ENCODE assay signal across 1 cellular context in the genomic region with DNA sequence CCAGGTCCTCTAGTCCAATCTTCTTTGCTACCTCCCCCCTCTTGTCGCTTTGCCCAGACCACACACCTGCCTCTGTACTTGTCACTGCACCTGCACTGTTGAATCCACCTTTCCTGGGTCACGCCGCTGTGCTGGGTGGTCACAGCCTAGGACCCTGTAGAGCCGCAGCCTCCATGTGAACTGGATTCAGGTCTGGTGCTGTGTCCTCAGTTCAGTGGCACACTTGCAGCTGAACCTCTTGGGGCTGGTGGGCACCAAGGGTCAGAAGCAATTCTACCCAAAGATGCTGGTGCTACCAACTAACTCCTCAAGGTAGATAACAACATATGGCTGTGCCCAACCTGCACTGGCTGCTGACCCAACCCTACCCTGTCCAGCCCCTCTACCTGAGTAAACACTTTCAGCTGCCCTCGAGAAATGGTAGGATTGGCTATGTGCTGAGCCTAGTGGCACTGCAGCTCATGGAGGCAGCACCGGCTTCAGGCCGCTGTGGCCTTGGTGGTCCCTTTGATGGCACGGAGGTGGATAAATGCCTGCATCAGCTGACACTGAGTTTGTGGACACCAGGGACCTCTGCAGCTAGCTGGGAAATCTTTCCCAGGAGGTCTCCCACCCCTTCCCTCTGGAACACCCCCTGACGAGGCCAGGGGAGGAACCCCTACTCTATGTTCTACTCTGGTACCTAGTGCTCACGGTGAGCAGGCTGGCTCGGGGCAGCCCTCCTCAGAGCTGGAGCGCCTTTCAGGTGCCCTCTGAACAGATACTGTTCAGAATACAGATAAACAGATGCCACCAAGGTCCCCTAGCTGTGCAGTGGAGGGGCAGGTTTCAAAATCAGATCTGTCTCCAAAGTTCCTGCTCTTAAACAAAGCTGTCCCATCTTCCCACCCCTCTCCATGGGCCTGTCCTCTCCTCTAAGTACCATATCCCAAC.
TF ChIP-seq lines count a peak whose summit lies in the region.

No MANE protein-coding gene starts in this region.

TF ChIP-seq in endothelial cell of umbilical vein, 7 proteins besides CTCF, POLR2A, EP300 and RAD21:
- no peak for TF ChIP-seq EZH2 (IDR thresholded peaks at IDR 0.05; ENCODE audit: borderline replicate concordance, low read depth, low read length, severe bottlenecking)
- TF ChIP-seq GATA2 (IDR thresholded peaks at IDR 0.05; ENCODE audit: insufficient read depth, insufficient read length, low read depth, low read length), result no peak
